18 cellular contexts compared by ENCODE assay signal in the genomic region with DNA sequence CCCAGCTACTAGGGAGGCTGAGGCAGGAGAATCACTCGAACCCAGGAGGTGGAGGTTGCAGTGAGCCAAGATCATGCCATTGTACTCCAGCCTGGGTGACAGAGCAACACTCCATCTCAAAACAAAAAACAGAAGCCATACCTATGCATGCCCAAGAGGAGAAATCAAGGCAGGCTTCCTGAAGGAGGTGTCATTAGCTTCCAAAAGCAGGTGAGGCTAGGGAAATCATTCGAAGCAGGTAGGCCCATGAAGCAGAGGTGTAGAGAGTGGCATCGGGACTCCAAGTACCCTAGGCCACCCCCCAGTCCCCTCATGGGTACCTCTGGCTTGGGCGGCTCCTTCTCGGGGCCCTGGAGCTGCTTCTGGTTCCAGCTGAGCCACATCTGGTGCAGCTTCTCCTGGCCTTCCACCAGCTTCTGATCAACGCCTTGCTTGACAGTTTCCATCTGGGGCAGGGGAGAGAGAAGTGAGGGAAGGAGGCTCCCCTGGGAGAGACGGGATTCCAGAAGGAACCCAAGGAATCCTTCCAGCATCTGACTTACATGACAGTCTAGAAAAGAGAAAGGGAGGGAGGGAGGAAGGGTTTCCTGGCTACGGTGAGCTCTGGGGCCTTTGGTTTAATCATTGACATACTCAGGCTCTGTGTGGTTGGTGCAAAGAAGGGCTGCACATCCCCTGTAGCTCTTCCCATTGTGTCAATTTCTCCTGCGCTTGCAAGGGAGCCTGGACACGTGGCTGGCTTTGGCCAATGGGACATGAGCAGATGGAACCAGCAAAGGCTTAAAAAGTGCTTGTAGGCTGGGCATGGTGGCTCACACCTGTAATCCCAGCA. TPM values are rescaled to one million over a fixed set of nuclear protein-coding genes. Genes with fewer than 3 reads are reported as not detected.
DNase-seq lines count a peak whose midpoint lies in the region; ATAC-seq, FAIRE-seq and TF ChIP-seq lines count a peak whose summit lies in the region.
"Had no signal": no experiment of that assay in that cellular context is flagged by ENCODE, and none has a peak within 500 bp of the region (broad histone marks: within the 10 kb centered on the region; RNA-seq: fewer than 3 reads in every experiment).

No MANE protein-coding gene starts in this region.

- no peak overlapping the region for H3K27ac ChIP-seq in K562 (ENCODE audit: extremely low read depth, low read depth, low read length)
- H3K27ac ChIP-seq in heart right ventricle: peak overlapping the region in 3 of 10 donors; percentile 14 to 40 (median 31)
- H3K27ac ChIP-seq in CD4-positive, alpha-beta T cell (ENCODE audit: low read depth, low read length): no peak overlapping the region
- H3K27ac ChIP-seq: VCaP had no signal

- H3K79me2 ChIP-seq in K562 (ENCODE audit: control insufficient read depth, insufficient read depth, low read length): no peaks in the 10 kb centered on the region; the same call in 2 of the 3 replicates

- H3K27me3 Mint-ChIP-seq in CD4-positive, alpha-beta T cell: no peaks in the 10 kb centered on the region
- H3K27me3 Mint-ChIP-seq: activated naive CD4-positive, alpha-beta T cell treated with anti-CD3 and anti-CD28 coated beads, Interleukin-2, amount 10 ng/mL, durations not matched to agents 7 days and 5 days had no signal

- peak; percentile 49 for DNase-seq in DMS53 treated with DMSO at 0.1 percent for 48 hours (lab: John Stamatoyannopoulos, UW; ENCODE audit: unreplicated experiment)
- DNase-seq in K562 (ENCODE audit: extremely low read depth in 1 of 4, low spot score in 3 of 4): peak in 1 of 4 experiments; percentile 6
- DNase-seq in heart right ventricle: peak; percentile 39 to 49
- peak; percentile 89 for DNase-seq in renal cortical epithelial cell (ENCODE audit: low read depth)
- no peak for DNase-seq in CD4-positive, alpha-beta T cell
- DNase-seq in effector CD4-positive, alpha-beta T cell: no peak
- no peak for DNase-seq in T-helper 2 cell
- DNase-seq: activated naive CD4-positive, alpha-beta T cell treated with anti-CD3 and anti-CD28 coated beads, Interleukin-2, amount 10 ng/mL, durations not matched to agents 7 days and 5 days; BE2C; KBM-7; mucosa of descending colon; NCI-H1417; NCI-H345; OCI-M1 had no signal

- no peak for FAIRE-seq in K562 (lab: Jason Lieb, UNC)
- FAIRE-seq: bronchial epithelial cell, endometrium had no signal

- H3K4me3 ChIP-seq in K562 (no peak overlapping the region), heart right ventricle (no peak overlapping the region)
- H3K4me3 ChIP-seq: mucosa of descending colon had no signal

- no peak for TF ChIP-seq POLR2A in K562 (conservative IDR thresholded peaks at IDR 0.05)

- in situ Hi-C loops in K562 (cut with MboI): no loop called here

- intact Hi-C loops in K562 (cut with micrococcal nuclease): no loop called here
- intact Hi-C loops in heart right ventricle (cut with DNase I): no loop called here
- intact Hi-C loops in CD4-positive, alpha-beta T cell (cut with DNase I, micrococcal nuclease): no loop called here

- TF ChIP-seq CTCF in K562 (IDR thresholded peaks at IDR 0.05 in 2 of 3, conservative IDR thresholded peaks at IDR 0.05 in 1 of 3; ENCODE audit: insufficient read depth in 2 of 3, low read depth in 1 of 3, low read length in 3 of 3) (no peak), heart right ventricle (IDR thresholded peaks at IDR 0.05) (no peak)
- TF ChIP-seq CTCF in CD4-positive, alpha-beta T cell (IDR thresholded peaks at IDR 0.05): no peak

- H3K36me3 Mint-ChIP-seq in CD4-positive, alpha-beta T cell (ENCODE audit: low read depth): peaks cover 58% of the 10 kb centered on the region

- no TSS peak for BruUV-seq in K562 (replicated peaks; lab: Mats Ljungman, UMichigan)

- no peak for TF ChIP-seq RAD21 in K562 (CRISPR knock-in tag; conservative IDR thresholded peaks at IDR 0.05 in 1 of 2, IDR thresholded peaks at IDR 0.05 in 1 of 2)

- H3K4me1 Mint-ChIP-seq in CD4-positive, alpha-beta T cell (ENCODE audit: low read depth): peaks cover 6% of the 10 kb centered on the region

- POLR2A ChIA-PET in K562 (lab: Yijun Ruan, JAX): interaction anchor here (0.6 to 0.9 kb wide), 3 partner anchors 52 to 684 kb away, joined by 3 to 5 read pairs (median 4); no protein-coding TSS in a partner anchor
- POLR2A ChIA-PET in CD4-positive, alpha-beta T cell (lab: Charles Lee): no interaction called here

- no peak overlapping the region for H3K4me3 Mint-ChIP-seq in CD4-positive, alpha-beta T cell
- H3K4me3 Mint-ChIP-seq: activated naive CD4-positive, alpha-beta T cell treated with anti-CD3 and anti-CD28 coated beads, Interleukin-2, amount 10 ng/mL, durations not matched to agents 7 days and 5 days had no signal

- H3K9me3 ChIP-seq in K562 (replicated peaks; ENCODE audit: control insufficient read depth, insufficient read depth, low read depth, low read length) (no peaks in the 10 kb centered on the region), heart right ventricle (no peaks in the 10 kb centered on the region)
- H3K9me3 ChIP-seq in CD4-positive, alpha-beta T cell (ENCODE audit: control insufficient read depth, low read length): no peaks in the 10 kb centered on the region
- H3K9me3 ChIP-seq: BE2C, mucosa of descending colon had no signal

- H3K27me3 ChIP-seq in K562 (ENCODE audit: control insufficient read depth in 2 of 2, insufficient read depth in 2 of 2, low read length in 2 of 2) (no peaks in the 10 kb centered on the region), heart right ventricle (no peaks in the 10 kb centered on the region)
- H3K27me3 ChIP-seq in CD4-positive, alpha-beta T cell (ENCODE audit: control insufficient read depth, insufficient read depth, low read length): no peaks in the 10 kb centered on the region
- H3K27me3 ChIP-seq: BE2C had no signal

- no peaks in the 10 kb centered on the region for H4K20me1 ChIP-seq in K562 (replicated peaks; ENCODE audit: control insufficient read depth, insufficient read depth, low read length)

- TF ChIP-seq EP300 in K562 (IDR thresholded peaks at IDR 0.05; ENCODE audit: low read length): no peak

- ATAC-seq in K562: no peak
- ATAC-seq in heart right ventricle: peak in 7 of 8 donors; percentile 52 to 75 (median 67)
- ATAC-seq in CD4-positive, alpha-beta T cell (ENCODE audit: poor library complexity): no peak
- no peak for ATAC-seq in GM19328 (IDR thresholded peaks at IDR 0.05; ENCODE audit: unreplicated experiment)

- peaks cover 52% of the 10 kb centered on the region; the same call in 2 of the 3 replicates for H3K36me3 ChIP-seq in K562 (ENCODE audit: control insufficient read depth, insufficient read depth, low read length)
- peaks cover 0 to 96% (median 11%) of the 10 kb centered on the region in 9 donors for H3K36me3 ChIP-seq in heart right ventricle
- H3K36me3 ChIP-seq: BE2C had no signal

- H3K9me1 ChIP-seq in K562 (ENCODE audit: control insufficient read depth, insufficient read depth, low read length): no peaks in the 10 kb centered on the region

- no peaks in the 10 kb centered on the region for H3K9me3 Mint-ChIP-seq in CD4-positive, alpha-beta T cell
- H3K9me3 Mint-ChIP-seq: activated naive CD4-positive, alpha-beta T cell treated with anti-CD3 and anti-CD28 coated beads, Interleukin-2, amount 10 ng/mL, durations not matched to agents 7 days and 5 days had no signal

- CTCF ChIA-PET in K562 (lab: Yijun Ruan, JAX; ENCODE audit: low intra/inter-chr PET ratio): no interaction called here
- CTCF ChIA-PET in CD4-positive, alpha-beta T cell (lab: Charles Lee): interaction anchor here (0.6 kb wide), 1 partner anchor 856 kb away, joined by 4 read pairs; no protein-coding TSS in a partner anchor

- H3K9ac ChIP-seq in K562 (ENCODE audit: insufficient read depth in 1 of 2, low read depth in 2 of 2, low read length in 2 of 2): no peak overlapping the region

- 69% methylated on average over 8 of the region's 10 CpGs for WGBS in K562 (ENCODE audit: insufficient coverage, low coverage, missing lambda C conversion rate)
- 76 to 79% methylated on average over 10 of the region's 10 CpGs for WGBS in heart right ventricle, 2 donors

- no peak overlapping the region for H3K27ac Mint-ChIP-seq in CD4-positive, alpha-beta T cell
- H3K27ac Mint-ChIP-seq: activated naive CD4-positive, alpha-beta T cell treated with anti-CD3 and anti-CD28 coated beads, Interleukin-2, amount 10 ng/mL, durations not matched to agents 7 days and 5 days had no signal

- H2AFZ ChIP-seq in K562 (ENCODE audit: low read depth, low read length): no peak overlapping the region

- no peak overlapping the region for H3K4me2 ChIP-seq in K562 (ENCODE audit: insufficient read depth, low read length)

- H3K4me1 ChIP-seq in K562 (replicated peaks in 1 of 2; ENCODE audit: control insufficient read depth in 2 of 2, insufficient read depth in 2 of 2, low read length in 2 of 2) (peaks cover 5 to 8% of the 10 kb centered on the region in 2 experiments; a peak in 4 of 5 replicates), heart right ventricle (peaks cover 0 to 9% (median 0%) of the 10 kb centered on the region in 9 donors)

RNA-seq across cellular contexts. Expression of a gene that starts 13.1 kb away (rescaled TPM):
- total RNA-seq in K562 (2011; cell fraction: chromatin; rRNA removed; ENCODE audit: low replicate concordance): 3.7 and 10.7 TPM in 2 replicates
- 4.2 and 4.7 TPM in 2 replicates for total RNA-seq in K562 (2011; cell fraction: nucleolus; rRNA removed)
- 2.7 and 3.1 TPM in 2 replicates for total RNA-seq in K562 (2011; cell fraction: nucleoplasm; rRNA removed)
- total RNA-seq in K562 (2014; rRNA removed) (1.5 and 2.7 TPM in 2 replicates), K562 (2014; rRNA removed; fragmentation: Illumina TruSeq; extraction: Trizol) (0.77 and 0.98 TPM in 2 replicates), K562 (2015; rRNA removed; fragmentation: Illumina TruSeq; extraction: Trizol) (2.1 and 2.8 TPM in 2 replicates), K562 (2021) (11.5 and 11.6 TPM in 2 replicates), heart right ventricle (10 to 100 TPM in 1 of 10 donors, 1 to 10 TPM in 9; 4.5 to 11.1 (median 6.9) TPM), renal cortical epithelial cell (9.0 and 9.6 TPM in 2 replicates)
- polyA plus RNA-seq in K562 (2011; rRNA removed) (0.47 and 1.2 TPM in 2 replicates), K562 (2014; fragmentation: Illumina TruSeq; extraction: Trizol) (3.1 and 7.1 TPM in 2 replicates), K562 (2014; fragmentation: Nextera tagmentation; extraction: Ambion mirVana) (under 1 TPM; 0.07 to 0.11 TPM), K562 (2014; rRNA removed) (4.7 and 5.7 TPM in 2 replicates), heart right ventricle (1 to 10 TPM; 6.3 to 6.4 TPM)
- 1.2 and 1.9 TPM in 2 replicates for polyA plus RNA-seq in K562 (2011; cell fraction: cytosol; rRNA removed)
- 1.5 and 3.1 TPM in 2 replicates for polyA plus RNA-seq in K562 (2011; cell fraction: nucleus; rRNA removed)
- 6.6 and 8.4 TPM in 2 replicates for polyA plus RNA-seq in K562 (2012)
- 0.45 and 0.60 TPM in 2 replicates for polyA minus RNA-seq in K562 (2011; rRNA and poly(A)+ RNA removed)
- 4.6 and 6.3 TPM in 2 replicates for polyA minus RNA-seq in K562 (2011; cell fraction: cytosol; rRNA and poly(A)+ RNA removed)
- 1.2 and 1.5 TPM in 2 replicates for polyA minus RNA-seq in K562 (2011; cell fraction: nucleus; rRNA and poly(A)+ RNA removed)
- 10 to 100 TPM; 14.7 to 15.0 TPM for total RNA-seq in CD4-positive, alpha-beta T cell

RNA-seq across cellular contexts. Expression of a gene that starts 22.9 kb away (rescaled TPM):
- total RNA-seq in K562 (2011; cell fraction: chromatin; rRNA removed; ENCODE audit: low replicate concordance): 24.0 and 76.2 TPM in 2 replicates
- 70.4 and 72.2 TPM in 2 replicates for total RNA-seq in K562 (2011; cell fraction: nucleolus; rRNA removed)
- total RNA-seq in K562 (2011; cell fraction: nucleoplasm; rRNA removed): 46.2 and 49.7 TPM in 2 replicates
- total RNA-seq in K562 (2014; rRNA removed) (68.9 and 91.1 TPM in 2 replicates), K562 (2014; rRNA removed; fragmentation: Illumina TruSeq; extraction: Trizol) (21.5 and 22.0 TPM in 2 replicates), K562 (2015; rRNA removed; fragmentation: Illumina TruSeq; extraction: Trizol) (46.6 and 46.7 TPM in 2 replicates), K562 (2021) (75.1 and 75.6 TPM in 2 replicates), heart right ventricle (10 to 100 TPM; 16.3 to 52.9 (median 26.0) TPM), renal cortical epithelial cell (348 and 378 TPM in 2 replicates)
- polyA plus RNA-seq in K562 (2011; rRNA removed) (43.1 and 53.5 TPM in 2 replicates), K562 (2014; fragmentation: Illumina TruSeq; extraction: Trizol) (31.7 and 59.9 TPM in 2 replicates), K562 (2014; fragmentation: Nextera tagmentation; extraction: Ambion mirVana) (1 to 10 TPM; 7.5 to 9.8 TPM), K562 (2014; rRNA removed) (52.2 and 56.2 TPM in 2 replicates), heart right ventricle (10 to 100 TPM in 1 of 2 donors, 1 to 10 TPM in 1; 7.2 to 47.0 TPM)
- polyA plus RNA-seq in K562 (2011; cell fraction: cytosol; rRNA removed): 65.0 and 129 TPM in 2 replicates
- 17.0 and 20.6 TPM in 2 replicates for polyA plus RNA-seq in K562 (2011; cell fraction: nucleus; rRNA removed)
- polyA plus RNA-seq in K562 (2012): 66.2 and 90.2 TPM in 2 replicates
- 21.0 and 30.6 TPM in 2 replicates for polyA minus RNA-seq in K562 (2011; rRNA and poly(A)+ RNA removed)
- polyA minus RNA-seq in K562 (2011; cell fraction: cytosol; rRNA and poly(A)+ RNA removed): 76.4 and 106 TPM in 2 replicates
- polyA minus RNA-seq in K562 (2011; cell fraction: nucleus; rRNA and poly(A)+ RNA removed): 25.3 and 38.5 TPM in 2 replicates
- 10 to 100 TPM; 18.2 to 19.1 TPM for total RNA-seq in CD4-positive, alpha-beta T cell

RNA-seq across cellular contexts. Expression of a gene that starts 53.0 kb away (rescaled TPM):
- total RNA-seq in K562 (2011; cell fraction: chromatin; rRNA removed; ENCODE audit: low replicate concordance): 7.0 and 21.1 TPM in 2 replicates
- 19.5 and 24.3 TPM in 2 replicates for total RNA-seq in K562 (2011; cell fraction: nucleolus; rRNA removed)
- total RNA-seq in K562 (2011; cell fraction: nucleoplasm; rRNA removed): 12.9 and 14.3 TPM in 2 replicates
- total RNA-seq in K562 (2014; rRNA removed): 17.1 and 22.2 TPM in 2 replicates
- total RNA-seq in K562 (2014; rRNA removed; fragmentation: Illumina TruSeq; extraction: Trizol): 5.9 and 6.8 TPM in 2 replicates
- total RNA-seq in K562 (2015; rRNA removed; fragmentation: Illumina TruSeq; extraction: Trizol): 10.4 and 10.9 TPM in 2 replicates
- 18.8 and 19.0 TPM in 2 replicates for total RNA-seq in K562 (2021)
- 3.9 and 5.1 TPM in 2 replicates for polyA plus RNA-seq in K562 (2011; rRNA removed)
- 4.3 and 9.5 TPM in 2 replicates for polyA plus RNA-seq in K562 (2011; cell fraction: cytosol; rRNA removed)
- polyA plus RNA-seq in K562 (2011; cell fraction: nucleus; rRNA removed): 4.8 and 7.1 TPM in 2 replicates
- 0.79 and 0.89 TPM in 2 replicates for polyA plus RNA-seq in K562 (2012)
- polyA plus RNA-seq in K562 (2014; fragmentation: Illumina TruSeq; extraction: Trizol): 6.3 and 8.2 TPM in 2 replicates
- polyA plus RNA-seq in K562 (2014; fragmentation: Nextera tagmentation; extraction: Ambion mirVana): under 1 TPM; 0.08 to 0.11 TPM
- polyA plus RNA-seq in K562 (2014; rRNA removed): 10.2 and 10.7 TPM in 2 replicates
- polyA minus RNA-seq in K562 (2011; rRNA and poly(A)+ RNA removed): 7.0 and 7.7 TPM in 2 replicates
- polyA minus RNA-seq in K562 (2011; cell fraction: cytosol; rRNA and poly(A)+ RNA removed): 10.6 and 11.6 TPM in 2 replicates
- 8.9 and 11.9 TPM in 2 replicates for polyA minus RNA-seq in K562 (2011; cell fraction: nucleus; rRNA and poly(A)+ RNA removed)
- 10 to 100 TPM; 36.5 to 51.6 (median 48.1) TPM for total RNA-seq in heart right ventricle
- polyA plus RNA-seq in heart right ventricle: 10 to 100 TPM; 14.4 to 17.3 TPM
- 13.0 and 14.8 TPM in 2 replicates for total RNA-seq in renal cortical epithelial cell
- total RNA-seq in CD4-positive, alpha-beta T cell: 10 to 100 TPM; 11.8 to 12.1 TPM

RNA-seq across cellular contexts. Expression of a gene that starts 58.1 kb away (rescaled TPM):
- not detected in 2 replicates for total RNA-seq in K562 (2011; cell fraction: chromatin; rRNA removed; ENCODE audit: low replicate concordance)
- total RNA-seq in K562 (2011; cell fraction: nucleolus; rRNA removed): not detected in 2 replicates
- not detected in 2 replicates for total RNA-seq in K562 (2011; cell fraction: nucleoplasm; rRNA removed)
- total RNA-seq in K562 (2014; rRNA removed) (not detected in 2 replicates), K562 (2014; rRNA removed; fragmentation: Illumina TruSeq; extraction: Trizol) (not detected in 2 replicates), K562 (2015; rRNA removed; fragmentation: Illumina TruSeq; extraction: Trizol) (not detected in 2 replicates), K562 (2021) (not detected in 2 replicates), heart right ventricle (under 1 TPM in 1 of 10 donors, not detected in 9; 0.21 TPM), renal cortical epithelial cell (not detected in 2 replicates)
- polyA plus RNA-seq in K562 (2011; rRNA removed) (not detected in 2 replicates), K562 (2014; fragmentation: Illumina TruSeq; extraction: Trizol) (not detected in 2 replicates), K562 (2014; fragmentation: Nextera tagmentation; extraction: Ambion mirVana) (not detected), K562 (2014; rRNA removed) (not detected in 2 replicates), heart right ventricle (under 1 TPM in 1 of 2 donors, not detected in 1; 0.01 TPM)
- not detected in 2 replicates for polyA plus RNA-seq in K562 (2011; cell fraction: cytosol; rRNA removed)
- polyA plus RNA-seq in K562 (2011; cell fraction: nucleus; rRNA removed): not detected in 2 replicates
- polyA plus RNA-seq in K562 (2012): not detected in 2 replicates
- not detected in 2 replicates for polyA minus RNA-seq in K562 (2011; rRNA and poly(A)+ RNA removed)
- not detected in 2 replicates for polyA minus RNA-seq in K562 (2011; cell fraction: cytosol; rRNA and poly(A)+ RNA removed)
- polyA minus RNA-seq in K562 (2011; cell fraction: nucleus; rRNA and poly(A)+ RNA removed): not detected in 2 replicates
- 1 to 10 TPM; 4.4 to 4.7 TPM for total RNA-seq in CD4-positive, alpha-beta T cell
- total RNA-seq: bronchial epithelial cell had no signal

Comparison
In these comparisons a context has a peak if more than half of its experiments do, and no peak if none do; other contexts are left out.
1. DNase-seq: peak in DMS53 treated with DMSO at 0.1 percent for 48 hours (single experiment), heart right ventricle (2 of 2) and renal cortical epithelial cell (single experiment); none in CD4-positive, alpha-beta T cell (0 of 10), effector CD4-positive, alpha-beta T cell (single experiment) and T-helper 2 cell (0 of 5).
2. ATAC-seq: peak in heart right ventricle (7 of 8); none in K562 (single experiment), CD4-positive, alpha-beta T cell (single experiment) and GM19328 (single experiment).